1 cellular context compared by ENCODE assay signal in the genomic region with DNA sequence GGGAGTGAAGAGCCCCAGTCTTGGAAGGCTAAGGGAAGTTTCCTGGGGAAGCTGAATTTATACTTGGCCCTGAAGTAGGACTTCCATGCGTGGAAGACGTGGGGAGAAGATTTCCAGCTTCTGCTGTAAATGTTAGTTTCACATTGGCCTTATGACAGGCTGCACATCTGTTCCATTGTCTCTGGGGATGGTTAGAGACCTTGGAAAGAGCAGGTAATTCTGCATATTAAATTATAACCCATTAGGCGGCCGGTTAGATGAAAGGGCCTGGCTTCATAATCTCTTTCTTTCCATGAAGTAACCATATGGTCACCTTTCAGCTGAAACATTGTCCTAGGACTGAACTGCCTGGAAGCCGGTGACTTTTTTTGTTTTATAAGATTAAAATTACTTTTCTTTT.
TF ChIP-seq lines count a peak whose summit lies in the region.

No MANE protein-coding gene starts in this region.

TF ChIP-seq in WTC11, 78 proteins besides CTCF, POLR2A, EP300 and RAD21 (continued from another document):
- TF ChIP-seq, protein P1, sequence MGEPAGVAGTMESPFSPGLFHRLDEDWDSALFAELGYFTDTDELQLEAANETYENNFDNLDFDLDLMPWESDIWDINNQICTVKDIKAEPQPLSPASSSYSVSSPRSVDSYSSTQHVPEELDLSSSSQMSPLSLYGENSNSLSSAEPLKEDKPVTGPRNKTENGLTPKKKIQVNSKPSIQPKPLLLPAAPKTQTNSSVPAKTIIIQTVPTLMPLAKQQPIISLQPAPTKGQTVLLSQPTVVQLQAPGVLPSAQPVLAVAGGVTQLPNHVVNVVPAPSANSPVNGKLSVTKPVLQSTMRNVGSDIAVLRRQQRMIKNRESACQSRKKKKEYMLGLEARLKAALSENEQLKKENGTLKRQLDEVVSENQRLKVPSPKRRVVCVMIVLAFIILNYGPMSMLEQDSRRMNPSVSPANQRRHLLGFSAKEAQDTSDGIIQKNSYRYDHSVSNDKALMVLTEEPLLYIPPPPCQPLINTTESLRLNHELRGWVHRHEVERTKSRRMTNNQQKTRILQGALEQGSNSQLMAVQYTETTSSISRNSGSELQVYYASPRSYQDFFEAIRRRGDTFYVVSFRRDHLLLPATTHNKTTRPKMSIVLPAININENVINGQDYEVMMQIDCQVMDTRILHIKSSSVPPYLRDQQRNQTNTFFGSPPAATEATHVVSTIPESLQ (CRISPR knock-in tag; IDR thresholded peaks at IDR 0.05), result no peak
- TF ChIP-seq, protein P2, sequence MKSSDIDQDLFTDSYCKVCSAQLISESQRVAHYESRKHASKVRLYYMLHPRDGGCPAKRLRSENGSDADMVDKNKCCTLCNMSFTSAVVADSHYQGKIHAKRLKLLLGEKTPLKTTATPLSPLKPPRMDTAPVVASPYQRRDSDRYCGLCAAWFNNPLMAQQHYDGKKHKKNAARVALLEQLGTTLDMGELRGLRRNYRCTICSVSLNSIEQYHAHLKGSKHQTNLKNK (CRISPR knock-in tag; IDR thresholded peaks at IDR 0.05), result no peak
- TF ChIP-seq GTF2I (CRISPR knock-in tag; conservative IDR thresholded peaks at IDR 0.05), result no peak
- TF ChIP-seq, protein P3, sequence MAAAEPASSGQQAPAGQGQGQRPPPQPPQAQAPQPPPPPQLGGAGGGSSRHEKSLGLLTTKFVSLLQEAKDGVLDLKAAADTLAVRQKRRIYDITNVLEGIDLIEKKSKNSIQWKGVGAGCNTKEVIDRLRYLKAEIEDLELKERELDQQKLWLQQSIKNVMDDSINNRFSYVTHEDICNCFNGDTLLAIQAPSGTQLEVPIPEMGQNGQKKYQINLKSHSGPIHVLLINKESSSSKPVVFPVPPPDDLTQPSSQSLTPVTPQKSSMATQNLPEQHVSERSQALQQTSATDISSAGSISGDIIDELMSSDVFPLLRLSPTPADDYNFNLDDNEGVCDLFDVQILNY (CRISPR knock-in tag; IDR thresholded peaks at IDR 0.05), result no peak
- TF ChIP-seq RELA (CRISPR knock-in tag; IDR thresholded peaks at IDR 0.05; ENCODE audit: borderline replicate concordance), result no peak
- no peak for TF ChIP-seq TP53 (CRISPR knock-in tag; IDR thresholded peaks at IDR 0.05)
TF ChIP-seq in WTC11: peak in this region for 0.
